8 cellular contexts compared by ENCODE assay signal in genomic region chr20:33811763-33812672, GRCh38. TPM values are rescaled to one million over a fixed set of nuclear protein-coding genes. Genes with fewer than 3 reads are reported as not detected.
DNase-seq lines count a peak whose midpoint lies in the region; ATAC-seq, FAIRE-seq and TF ChIP-seq lines count a peak whose summit lies in the region.

No MANE protein-coding gene starts in this region.

- POLR2A ChIA-PET in K562 (lab: Yijun Ruan, JAX): interaction anchor here (0.6 to 3.3 kb wide), 7 partner anchors 13 to 187 kb away, joined by 3 to 14 read pairs (median 4); no protein-coding TSS in a partner anchor

- in situ Hi-C loops in K562 (cut with MboI): no loop called here

- H3K27ac ChIP-seq in K562 (ENCODE audit: extremely low read depth, low read depth, low read length) (peak overlapping the region; percentile 84), iPS-20b (ENCODE audit: low read length) (no peak overlapping the region), small intestine (ENCODE audit: low read depth in 1 of 2, low read length in 1 of 2) (peak overlapping the region; percentile 90 to 100)

- BruUV-seq in K562 (replicated peaks; lab: Mats Ljungman, UMichigan): no TSS peak

- H3K9me3 ChIP-seq in K562 (replicated peaks; ENCODE audit: control insufficient read depth, insufficient read depth, low read depth, low read length): no peaks in the 10 kb centered on the region
- H3K9me3 ChIP-seq in iPS-20b (ENCODE audit: insufficient read depth, low read depth, low read length): no peaks in the 10 kb centered on the region
- no peaks in the 10 kb centered on the region for H3K9me3 ChIP-seq in small intestine (ENCODE audit: control insufficient read depth, low read depth)

- H3K4me2 ChIP-seq in K562 (ENCODE audit: insufficient read depth, low read length): peak overlapping the region; percentile 99

- TF ChIP-seq EP300 in K562 (IDR thresholded peaks at IDR 0.05; ENCODE audit: low read length): no peak

- no peak for TF ChIP-seq POLR2A in K562 (conservative IDR thresholded peaks at IDR 0.05)

- DNase-seq in GM04504 (ENCODE audit: low read depth): peak; percentile 71
- DNase-seq in K562 (ENCODE audit: extremely low read depth in 1 of 4, low spot score in 3 of 4): peak; percentile 44 to 70 (median 56)
- DNase-seq in small intestine: peak; percentile 73
- no peak for DNase-seq in DMS153 (lab: John Stamatoyannopoulos, UW)
- no peak for DNase-seq in NCI-H2196 treated with DMSO at 0.1 percent for 48 hours (lab: John Stamatoyannopoulos, UW; ENCODE audit: unreplicated experiment)

- H3K4me1 ChIP-seq in K562 (replicated peaks in 1 of 2; ENCODE audit: control insufficient read depth in 2 of 2, insufficient read depth in 2 of 2, low read length in 2 of 2) (peaks cover 7 to 22% of the 10 kb centered on the region in 2 experiments), iPS-20b (ENCODE audit: insufficient read depth, low read length) (peaks cover 8% of the 10 kb centered on the region; the same call in 1 of the 2 replicates), small intestine (ENCODE audit: control insufficient read depth in 2 of 2, insufficient read depth in 1 of 2, low read depth in 1 of 2, low read length in 1 of 2) (peaks cover 8 to 17% of the 10 kb centered on the region in 2 donors)

- peaks cover 57% of the 10 kb centered on the region for H3K79me2 ChIP-seq in K562 (ENCODE audit: control insufficient read depth, insufficient read depth, low read length)

- ATAC-seq in HG03066 (IDR thresholded peaks at IDR 0.05; ENCODE audit: low read depth, unreplicated experiment) (peak; percentile 23), SK-N-SH treated with all-trans-retinoic acid at 6 μM for 48 hours (peak; percentile 44), K562 (peak; percentile 30)

- peaks cover 10% of the 10 kb centered on the region; the same call in 2 of the 3 replicates for H3K36me3 ChIP-seq in K562 (ENCODE audit: control insufficient read depth, insufficient read depth, low read length)
- peaks cover 5% of the 10 kb centered on the region; the same call in 1 of the 2 replicates for H3K36me3 ChIP-seq in iPS-20b (ENCODE audit: insufficient read depth, low read depth, low read length)
- peaks cover 0 to 2% of the 10 kb centered on the region in 2 donors for H3K36me3 ChIP-seq in small intestine (ENCODE audit: control insufficient read depth in 2 of 2, insufficient read depth in 2 of 2, low read length in 2 of 2)

- H3K27me3 ChIP-seq in K562 (ENCODE audit: control insufficient read depth in 2 of 2, insufficient read depth in 2 of 2, low read length in 2 of 2): no peaks in the 10 kb centered on the region
- no peaks in the 10 kb centered on the region for H3K27me3 ChIP-seq in iPS-20b (ENCODE audit: insufficient read depth, low read length)
- H3K27me3 ChIP-seq in small intestine (ENCODE audit: control insufficient read depth in 2 of 2, insufficient read depth in 2 of 2, low read length in 2 of 2): no peaks in the 10 kb centered on the region

- whole genome bisulfite sequencing in K562 (ENCODE audit: insufficient coverage, low coverage, missing lambda C conversion rate): 1% methylated on average over 25 of the region's 25 CpGs
- 0 to 1% (median 0%) methylated on average over 24 to 25 of the region's 25 CpGs for WGBS in small intestine, 3 donors

- intact Hi-C loops in K562 (cut with micrococcal nuclease): loop anchor here (5.0 kb wide), 2 partner anchors 80 to 125 kb away; partner anchors contain the start of genes E2F1 and ZNF341

- CTCF ChIA-PET in K562 (lab: Yijun Ruan, JAX; ENCODE audit: low intra/inter-chr PET ratio): no interaction called here

- no peak for TF ChIP-seq RAD21 in K562 (CRISPR knock-in tag; conservative IDR thresholded peaks at IDR 0.05 in 1 of 2, IDR thresholded peaks at IDR 0.05 in 1 of 2)

- H2AFZ ChIP-seq in K562 (ENCODE audit: low read depth, low read length): peak overlapping the region; percentile 56

- peak overlapping the region; percentile 94 to 95 for H3K9ac ChIP-seq in K562 (ENCODE audit: insufficient read depth in 1 of 2, low read depth in 2 of 2, low read length in 2 of 2)
- peak overlapping the region; percentile 81 for H3K9ac ChIP-seq in iPS-20b (ENCODE audit: low read depth, low read length)

- peaks cover 31% of the 10 kb centered on the region for H4K20me1 ChIP-seq in K562 (replicated peaks; ENCODE audit: control insufficient read depth, insufficient read depth, low read length)

- peaks cover 3% of the 10 kb centered on the region for H3K9me1 ChIP-seq in K562 (ENCODE audit: control insufficient read depth, insufficient read depth, low read length)

- peak; percentile 19 for FAIRE-seq in K562 (lab: Jason Lieb, UNC)
- no peak for FAIRE-seq in small intestine (lab: Jason Lieb, UNC)

- TF ChIP-seq CTCF in K562 (IDR thresholded peaks at IDR 0.05 in 2 of 3, conservative IDR thresholded peaks at IDR 0.05 in 1 of 3; ENCODE audit: insufficient read depth in 2 of 3, low read depth in 1 of 3, low read length in 3 of 3): no peak

- H3K4me3 ChIP-seq in K562 (peak overlapping the region; percentile 92), iPS-20b (ENCODE audit: low read length) (peak overlapping the region; percentile 72), small intestine (ENCODE audit: low read depth in 1 of 2, low read length in 2 of 2) (peak overlapping the region; percentile 66 to 87)

TF ChIP-seq in SK-N-SH treated with all-trans-retinoic acid at 6 μM for 48 hours, 23 proteins besides CTCF, POLR2A, EP300 and RAD21 (continues in another document):
- TF ChIP-seq CSRNP3 (CRISPR knock-in tag; IDR thresholded peaks at IDR 0.05): no peak
- no peak for TF ChIP-seq GLIS3 (CRISPR knock-in tag; IDR thresholded peaks at IDR 0.05)

TF ChIP-seq in K562, 482 proteins besides CTCF, POLR2A, EP300 and RAD21 (continues in another document):
- TF ChIP-seq CBX1 (IDR thresholded peaks at IDR 0.05; ENCODE audit: low read depth): no peak
- TF ChIP-seq SMC3 (conservative IDR thresholded peaks at IDR 0.05; ENCODE audit: insufficient read depth, low read depth, low read length): no peak
- no peak for TF ChIP-seq TAF1 (IDR thresholded peaks at IDR 0.05; ENCODE audit: control insufficient read depth, extremely low read depth, insufficient read depth, low read length, severe bottlenecking)
- TF ChIP-seq PHF8 (IDR thresholded peaks at IDR 0.05; ENCODE audit: borderline replicate concordance, low read length): no peak
- no peak for TF ChIP-seq RUNX1 (IDR thresholded peaks at IDR 0.05; ENCODE audit: low read depth)
- no peak for TF ChIP-seq FUS (optimal IDR thresholded peaks at IDR 0.05; ENCODE audit: low read depth, low read length)
- TF ChIP-seq HIVEP1 (CRISPR knock-in tag; IDR thresholded peaks at IDR 0.05): no peak
- no peak for TF ChIP-seq FOXP4 (CRISPR knock-in tag; IDR thresholded peaks at IDR 0.05; ENCODE audit: borderline replicate concordance)
- TF ChIP-seq NR0B1 (IDR thresholded peaks at IDR 0.05; ENCODE audit: partially characterized antibody): no peak
- 0 out of 2 replicates have a peak, but pooled peaks have one; percentile 10 for TF ChIP-seq NFATC3 (IDR thresholded peaks at IDR 0.05)
- no peak for TF ChIP-seq ZNF57 (CRISPR knock-in tag; IDR thresholded peaks at IDR 0.05)
- TF ChIP-seq ZNF140 (CRISPR knock-in tag; IDR thresholded peaks at IDR 0.05): no peak
- TF ChIP-seq SMARCE1 (IDR thresholded peaks at IDR 0.05): peak; percentile 37

RNA-seq across cellular contexts. Expression of gene CHMP4B, which starts 0.9 kb away (rescaled TPM):
- 6.2 and 7.5 TPM in 2 replicates for total RNA-seq in K562 (2011; cell fraction: chromatin; rRNA removed; ENCODE audit: low replicate concordance)
- total RNA-seq in K562 (2011; cell fraction: nucleolus; rRNA removed): 5.7 TPM in 2 replicates
- total RNA-seq in K562 (2011; cell fraction: nucleoplasm; rRNA removed): 7.3 and 9.1 TPM in 2 replicates
- 35.4 and 39.2 TPM in 2 replicates for total RNA-seq in K562 (2014; rRNA removed)
- 18.6 and 18.8 TPM in 2 replicates for total RNA-seq in K562 (2014; rRNA removed; fragmentation: Illumina TruSeq; extraction: Trizol)
- 30.4 and 30.8 TPM in 2 replicates for total RNA-seq in K562 (2015; rRNA removed; fragmentation: Illumina TruSeq; extraction: Trizol)
- 43.9 and 45.1 TPM in 2 replicates for total RNA-seq in K562 (2021)
- 25.2 and 31.8 TPM in 2 replicates for polyA plus RNA-seq in K562 (2011; rRNA removed)
- polyA plus RNA-seq in K562 (2011; cell fraction: cytosol; rRNA removed): 21.4 and 26.5 TPM in 2 replicates
- 8.8 and 10.6 TPM in 2 replicates for polyA plus RNA-seq in K562 (2011; cell fraction: nucleus; rRNA removed)
- polyA plus RNA-seq in K562 (2012): 58.9 and 64.6 TPM in 2 replicates
- 55.9 and 61.8 TPM in 2 replicates for polyA plus RNA-seq in K562 (2014; fragmentation: Illumina TruSeq; extraction: Trizol)
- polyA plus RNA-seq in K562 (2014; fragmentation: Nextera tagmentation; extraction: Ambion mirVana): 1 to 10 TPM; 1.8 to 2.5 TPM
- polyA plus RNA-seq in K562 (2014; rRNA removed): 51.9 and 64.7 TPM in 2 replicates
- 10.0 and 11.8 TPM in 2 replicates for polyA minus RNA-seq in K562 (2011; rRNA and poly(A)+ RNA removed)
- 13.6 and 16.1 TPM in 2 replicates for polyA minus RNA-seq in K562 (2011; cell fraction: cytosol; rRNA and poly(A)+ RNA removed)
- 2.7 and 4.3 TPM in 2 replicates for polyA minus RNA-seq in K562 (2011; cell fraction: nucleus; rRNA and poly(A)+ RNA removed)
- polyA plus RNA-seq in small intestine: 100 to 1,000 TPM; 147 to 218 (median 199) TPM

Comparison
In these comparisons a context has a peak if more than half of its experiments do, and no peak if none do; other contexts are left out.
1. DNase-seq: peak in GM04504 (single experiment), K562 (4 of 4) and small intestine (single experiment); none in DMS153 (single experiment) and NCI-H2196 treated with DMSO at 0.1 percent for 48 hours (single experiment).
2. Peak in every context shown above with its lines, with median percentiles within 50 percentile points of each other: ATAC-seq and H3K4me3 ChIP-seq.